ENCODE assay signal across 1 cellular context in genomic region chr16:20866161-20866772, GRCh38.
TF ChIP-seq lines count a peak whose summit lies in the region.

No MANE protein-coding gene starts in this region.

TF ChIP-seq in K562, 482 proteins besides CTCF, POLR2A, EP300 and RAD21 (continues in another document):
- TF ChIP-seq FOXK2 (conservative IDR thresholded peaks at IDR 0.05 in 1 of 2, IDR thresholded peaks at IDR 0.05 in 1 of 2; ENCODE audit: low read depth in 2 of 2) = peak in 1 of 2 experiments; percentile 17; a peak in 1 of 4 replicates
- TF ChIP-seq RBM17 (IDR thresholded peaks at IDR 0.05; ENCODE audit: borderline replicate concordance, low read depth, low read length) = no peak
- 0 out of 2 replicates have a peak, but pooled peaks have one; percentile 28 for TF ChIP-seq SMARCC2 (IDR thresholded peaks at IDR 0.05; ENCODE audit: low read depth)
- TF ChIP-seq MEIS2 (IDR thresholded peaks at IDR 0.05; ENCODE audit: partially characterized antibody) = peak; percentile 61
- TF ChIP-seq CTBP1 (IDR thresholded peaks at IDR 0.05; ENCODE audit: borderline replicate concordance) = peak; percentile 57
- TF ChIP-seq GTF2E2 (tag; IDR thresholded peaks at IDR 0.05) = peak; percentile 71
- TF ChIP-seq MBD2 (IDR thresholded peaks at IDR 0.05; ENCODE audit: borderline replicate concordance, low read depth) = no peak
- TF ChIP-seq ZNF316 (IDR thresholded peaks at IDR 0.05) = no peak
- no peak for TF ChIP-seq NR4A1 (CRISPR knock-in tag; IDR thresholded peaks at IDR 0.05)
- TF ChIP-seq NR4A1 (tag; IDR thresholded peaks at IDR 0.05) = 0 out of 2 replicates have a peak, but pooled peaks have one; percentile 25
- peak; percentile 37; the same call in 1 of the 2 replicates for TF ChIP-seq CBFA2T3 (IDR thresholded peaks at IDR 0.05)
- TF ChIP-seq ZNF592 (IDR thresholded peaks at IDR 0.05) = peak; percentile 50; the same call in 1 of the 2 replicates
- TF ChIP-seq TFAP4 (CRISPR knock-in tag; IDR thresholded peaks at IDR 0.05; ENCODE audit: borderline replicate concordance) = peak; percentile 53
- TF ChIP-seq MYNN (IDR thresholded peaks at IDR 0.05) = peak; percentile 90
- TF ChIP-seq MYNN (CRISPR knock-in tag; IDR thresholded peaks at IDR 0.05) = no peak
- no peak for TF ChIP-seq PTBP1 (IDR thresholded peaks at IDR 0.05; ENCODE audit: low read depth, low read length)
- 0 out of 2 replicates have a peak, but pooled peaks have one; percentile 31 for TF ChIP-seq ETV5 (CRISPR knock-in tag; IDR thresholded peaks at IDR 0.05; ENCODE audit: low read depth)
- peak in 1 of 2 experiments; percentile 45; a peak in 1 of 4 replicates for TF ChIP-seq RCOR1 (IDR thresholded peaks at IDR 0.05; ENCODE audit: borderline replicate concordance in 1 of 2, low read depth in 2 of 2, low read length in 2 of 2)
- TF ChIP-seq ATF7 (IDR thresholded peaks at IDR 0.05) = peak; percentile 50; the same call in 1 of the 2 replicates
- peak; percentile 38; the same call in 1 of the 2 replicates for TF ChIP-seq LCOR (CRISPR knock-in tag; IDR thresholded peaks at IDR 0.05)
- no peak for TF ChIP-seq ZNF280A (IDR thresholded peaks at IDR 0.05; ENCODE audit: low read depth, partially characterized antibody)
- peak; percentile 77 for TF ChIP-seq DPF2 (IDR thresholded peaks at IDR 0.05)
- peak; percentile 53 for TF ChIP-seq NFE2 (IDR thresholded peaks at IDR 0.05; ENCODE audit: low read depth)
- 0 out of 2 replicates have a peak, but pooled peaks have one; percentile 25 for TF ChIP-seq MEF2D (tag; conservative IDR thresholded peaks at IDR 0.05; ENCODE audit: low read depth)
- peak; percentile 83 for TF ChIP-seq FOSL1 (tag; conservative IDR thresholded peaks at IDR 0.05)
- TF ChIP-seq YY1 (IDR thresholded peaks at IDR 0.05; ENCODE audit: borderline replicate concordance in 1 of 3, control insufficient read depth in 1 of 3, extremely low read depth in 1 of 3, insufficient read depth in 3 of 3, insufficient read length in 1 of 3, insufficient replicate concordance in 2 of 3, low read depth in 1 of 3, low read length in 2 of 3) = peak in 1 of 3 experiments; percentile 29
- TF ChIP-seq SMARCE1 (IDR thresholded peaks at IDR 0.05) = peak; percentile 70; the same call in 1 of the 2 replicates
- TF ChIP-seq PBX2 (CRISPR knock-in tag; IDR thresholded peaks at IDR 0.05; ENCODE audit: low read depth) = no peak
- 0 out of 2 replicates have a peak, but pooled peaks have one; percentile 18 for TF ChIP-seq PBX2 (tag; conservative IDR thresholded peaks at IDR 0.05; ENCODE audit: low read depth)
- peak; percentile 62 for TF ChIP-seq ATF3 (IDR thresholded peaks at IDR 0.05)
- no peak for TF ChIP-seq ATF3 (CRISPR knock-in tag; conservative IDR thresholded peaks at IDR 0.05)
- TF ChIP-seq GTF2A2 (tag; IDR thresholded peaks at IDR 0.05) = no peak
- peak; percentile 69 for TF ChIP-seq HNRNPL (IDR thresholded peaks at IDR 0.05; ENCODE audit: low read depth, low read length)
- TF ChIP-seq TSHZ1 (CRISPR knock-in tag; IDR thresholded peaks at IDR 0.05) = no peak
- TF ChIP-seq SREBF2 (CRISPR knock-in tag; IDR thresholded peaks at IDR 0.05) = no peak
- 0 out of 4 replicates have a peak, but pooled peaks of 1 of the 2 experiments have one; percentile 42 for TF ChIP-seq MNT (conservative IDR thresholded peaks at IDR 0.05)
- TF ChIP-seq NEUROD1 (IDR thresholded peaks at IDR 0.05; ENCODE audit: borderline replicate concordance, low read depth, low read length, partially characterized antibody) = peak; percentile 38
- TF ChIP-seq JUN (IDR thresholded peaks at IDR 0.05; ENCODE audit: borderline replicate concordance, low read depth, low read length) = 0 out of 2 replicates have a peak, but pooled peaks have one; percentile 37
- no peak for TF ChIP-seq JUN (CRISPR knock-in tag; IDR thresholded peaks at IDR 0.05; ENCODE audit: borderline replicate concordance)
- peak; percentile 51 for TF ChIP-seq SMARCA4 (IDR thresholded peaks at IDR 0.05)
- peak; percentile 96 for TF ChIP-seq PRDM10 (IDR thresholded peaks at IDR 0.05; ENCODE audit: partially characterized antibody)
- TF ChIP-seq JUND (IDR thresholded peaks at IDR 0.05; ENCODE audit: borderline replicate concordance, low read depth, low read length) = peak; percentile 71
- peak; percentile 51; the same call in 2 of the 3 replicates for TF ChIP-seq JUND (tag; IDR thresholded peaks at IDR 0.05; ENCODE audit: borderline replicate concordance, low read depth, low read length)
- TF ChIP-seq KDM2B (CRISPR knock-in tag; IDR thresholded peaks at IDR 0.05) = no peak
